Comparison of ENCODE assay signal across 1 cellular context in genomic region chr1:161749509-161750407, GRCh38.
TF ChIP-seq lines count a peak whose summit lies in the region.

TSS of gene DUSP12 (plus strand) at chr1:161749786. CDS start at chr1:161749802, 16 bp downstream.

TF ChIP-seq in GM12878, 131 proteins besides CTCF, POLR2A, EP300 and RAD21 (continued from another document):
- TF ChIP-seq USF2 (IDR thresholded peaks at IDR 0.05; ENCODE audit: borderline replicate concordance, low read depth, low read length): no peak
- TF ChIP-seq CREM (IDR thresholded peaks at IDR 0.05; ENCODE audit: low read depth): peak; percentile 39; the same call in 1 of the 2 replicates
- TF ChIP-seq IKZF1 (conservative IDR thresholded peaks at IDR 0.05): peak; percentile 89
- TF ChIP-seq ZBED1 (IDR thresholded peaks at IDR 0.05; ENCODE audit: borderline replicate concordance): no peak
- no peak for TF ChIP-seq SUZ12 (IDR thresholded peaks at IDR 0.05; ENCODE audit: unreplicated experiment)
- TF ChIP-seq PAX5 (IDR thresholded peaks at IDR 0.05; ENCODE audit: borderline replicate concordance, low read depth, low read length): 0 out of 2 replicates have a peak, but pooled peaks have one; percentile 39
- TF ChIP-seq SMARCA5 (IDR thresholded peaks at IDR 0.05): peak; percentile 60; the same call in 1 of the 2 replicates
- peak; percentile 53; the same call in 1 of the 2 replicates for TF ChIP-seq CBFB (IDR thresholded peaks at IDR 0.05; ENCODE audit: low read depth)
- TF ChIP-seq SREBF2 (IDR thresholded peaks at IDR 0.05; ENCODE audit: low read length): no peak
- TF ChIP-seq ZBTB4 (CRISPR knock-in tag; IDR thresholded peaks at IDR 0.05): no peak; the same call in 1 of the 2 replicates
- no peak; the same call in 1 of the 2 replicates for TF ChIP-seq ATF2 (IDR thresholded peaks at IDR 0.05; ENCODE audit: low read length)
- peak; percentile 58 for TF ChIP-seq RUNX3 (IDR thresholded peaks at IDR 0.05; ENCODE audit: low read length)
- TF ChIP-seq ELK1 (IDR thresholded peaks at IDR 0.05; ENCODE audit: low read depth, low read length): no peak
- peak; percentile 71 for TF ChIP-seq NR2C1 (IDR thresholded peaks at IDR 0.05)
- TF ChIP-seq ZNF217 (IDR thresholded peaks at IDR 0.05): no peak
- no peak for TF ChIP-seq NFYA (IDR thresholded peaks at IDR 0.05; ENCODE audit: borderline replicate concordance, low read depth, low read length)
- TF ChIP-seq MEF2A (IDR thresholded peaks at IDR 0.05; ENCODE audit: insufficient read depth, low read depth, low read length): peak; percentile 15; the same call in 1 of the 2 replicates
- TF ChIP-seq TCF12 (IDR thresholded peaks at IDR 0.05; ENCODE audit: low read depth, low read length): peak; percentile 72; the same call in 1 of the 2 replicates
- TF ChIP-seq HDGF (IDR thresholded peaks at IDR 0.05): peak; percentile 65; the same call in 1 of the 2 replicates
- no peak for TF ChIP-seq HSF1 (IDR thresholded peaks at IDR 0.05; ENCODE audit: low read depth, low read length)
- TF ChIP-seq PRDM15 (CRISPR knock-in tag; IDR thresholded peaks at IDR 0.05): no peak
- no peak for TF ChIP-seq NFIC (IDR thresholded peaks at IDR 0.05; ENCODE audit: low read depth, low read length)
- peak; percentile 95; the same call in 1 of the 2 replicates for TF ChIP-seq ASH2L (IDR thresholded peaks at IDR 0.05; ENCODE audit: borderline replicate concordance, low read depth)
- TF ChIP-seq TAF1 (IDR thresholded peaks at IDR 0.05; ENCODE audit: borderline replicate concordance, low read depth, low read length): peak; percentile 79; the same call in 1 of the 2 replicates
- peak; percentile 30 for TF ChIP-seq MAX (IDR thresholded peaks at IDR 0.05; ENCODE audit: low read depth, low read length)
- TF ChIP-seq HCFC1 (IDR thresholded peaks at IDR 0.05; ENCODE audit: low read length): peak; percentile 77
- peak; percentile 63 for TF ChIP-seq RELB (IDR thresholded peaks at IDR 0.05; ENCODE audit: low read depth)
- TF ChIP-seq NKRF (conservative IDR thresholded peaks at IDR 0.05): peak; percentile 87
- TF ChIP-seq NR2C2 (IDR thresholded peaks at IDR 0.05; ENCODE audit: borderline replicate concordance, control insufficient read depth, insufficient read length, low read depth): no peak
- peak; percentile 99 for TF ChIP-seq YY1 (IDR thresholded peaks at IDR 0.05; ENCODE audit: low read depth, low read length)
- TF ChIP-seq HDAC2 (IDR thresholded peaks at IDR 0.05): no peak
- TF ChIP-seq IRF4 (IDR thresholded peaks at IDR 0.05; ENCODE audit: low read depth, low read length): 0 out of 2 replicates have a peak, but pooled peaks have one; percentile 11
